19 cellular contexts compared by ENCODE assay signal in the genomic region with DNA sequence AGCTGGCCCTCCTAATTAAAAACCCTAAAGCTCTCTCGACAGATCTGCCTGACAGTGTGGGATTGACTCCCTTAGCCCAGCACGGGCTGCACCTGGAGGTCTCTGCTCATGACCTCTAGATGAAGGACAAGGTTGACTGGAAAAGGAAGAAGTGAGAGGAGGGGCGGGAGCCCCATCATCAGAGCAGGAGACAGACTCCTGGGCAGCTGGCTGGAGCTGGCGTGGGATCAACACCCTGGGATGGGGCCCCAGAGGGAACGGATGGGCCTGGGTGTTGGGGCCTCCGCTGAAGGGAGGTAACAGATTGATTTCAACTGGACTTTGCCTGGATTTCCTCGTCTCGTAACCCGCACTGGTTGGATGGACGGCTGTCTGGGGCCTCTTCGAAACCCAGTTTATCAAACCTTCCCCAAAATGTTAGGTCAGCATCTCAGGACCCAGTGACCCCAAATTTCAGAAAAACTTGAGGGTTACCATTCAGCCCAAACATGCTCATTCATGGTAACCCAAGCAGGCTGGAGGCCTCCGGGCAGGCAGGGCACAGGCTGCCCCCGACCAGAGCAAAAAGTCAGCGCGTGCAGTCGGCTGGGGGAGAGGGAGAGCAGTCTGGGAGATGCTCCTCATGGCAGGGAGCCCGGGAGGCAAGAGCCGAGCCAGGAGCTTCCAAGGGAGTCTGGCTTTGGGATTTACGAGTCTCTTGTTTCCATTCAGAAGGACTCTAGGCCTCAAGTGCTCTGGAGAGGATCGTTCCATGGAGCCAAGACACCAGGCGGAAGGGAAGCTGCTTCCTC. TPM values are rescaled to one million over a fixed set of nuclear protein-coding genes. Genes with fewer than 3 reads are reported as not detected.
DNase-seq lines count a peak whose midpoint lies in the region; ATAC-seq and TF ChIP-seq lines count a peak whose summit lies in the region.
"Had no signal": no experiment of that assay in that cellular context is flagged by ENCODE, and none has a peak within 500 bp of the region (broad histone marks: within the 10 kb centered on the region; RNA-seq: fewer than 3 reads in every experiment).

No MANE protein-coding gene starts in this region.

- intact Hi-C loops in testis (cut with DNase I; ENCODE audit: low total_unique reads): no loop called here

- H3K4me1 ChIP-seq in testis: no peaks in the 10 kb centered on the region
- H3K4me1 ChIP-seq: body of pancreas, HAP-1 had no signal

- no peak for ATAC-seq in GM18909 (IDR thresholded peaks at IDR 0.05; ENCODE audit: poor library complexity, unreplicated experiment)
- ATAC-seq: body of pancreas; naive thymus-derived CD4-positive, alpha-beta T cell; stimulated activated memory B cell treated with anti-CD40 and anti-IgM and Interleukin-4, amounts not matched to agents 10 μg/mL and 1 μg/mL and 100 μg/mL, for 72 hours had no signal

- H3K4me3 ChIP-seq in MG63 (no peak overlapping the region), testis (no peak overlapping the region)
- H3K4me3 ChIP-seq: body of pancreas, HAP-1, lung, thoracic aorta had no signal

- WGBS in testis, 2 donors: 68 to 73% methylated on average over 20 to 21 of the region's 21 CpGs

- DNase-seq in MG63 (peak; percentile 30), cerebellar cortex (ENCODE audit: low spot score) (peak; percentile 46), mucosa of gallbladder (ENCODE audit: low spot score) (peak; percentile 44), testis (peak; percentile 53), NCI-H345 (lab: John Stamatoyannopoulos, UW) (no peak), LoVo (ENCODE audit: low spot score) (no peak)
- DNase-seq: activated CD4-positive, alpha-beta T cell treated with anti-CD3 and anti-CD28 coated beads, Interleukin-2, amount 50 U/mL, for 1 hour; activated CD8-positive, alpha-beta memory T cell treated with anti-CD3 and anti-CD28 coated beads, Interleukin-2, amount 50 U/mL, for 4 hours; body of pancreas; EL; head of caudate nucleus; IMR-90; naive thymus-derived CD4-positive, alpha-beta T cell; NCI-H2227 treated with DMSO at 0.1 percent for 48 hours had no signal

- H3K36me3 ChIP-seq in MG63 (no peaks in the 10 kb centered on the region), testis (ENCODE audit: low read depth, missing control alignments) (no peaks in the 10 kb centered on the region)
- H3K36me3 ChIP-seq: HAP-1, thoracic aorta had no signal

- H3K27ac ChIP-seq in testis: no peak overlapping the region
- H3K27ac ChIP-seq: body of pancreas, thoracic aorta had no signal

- H3K27me3 ChIP-seq in MG63 (no peaks in the 10 kb centered on the region), testis (no peaks in the 10 kb centered on the region)
- H3K27me3 ChIP-seq: body of pancreas had no signal

- no peak for TF ChIP-seq POLR2A in testis (IDR thresholded peaks at IDR 0.05)

- H3K9me3 ChIP-seq in MG63: no peaks in the 10 kb centered on the region
- H3K9me3 ChIP-seq in testis: no peaks in the 10 kb centered on the region
- H3K9me3 ChIP-seq: body of pancreas, HAP-1, thoracic aorta had no signal

- no peak for TF ChIP-seq CTCF in testis (IDR thresholded peaks at IDR 0.05)

RNA-seq across cellular contexts. Expression of gene RPUSD4, which starts 45.9 kb away (rescaled TPM):
- total RNA-seq in MG63 (2014; rRNA removed; shearing (Covaris generic); ENCODE audit: low replicate concordance): 18.8 and 29.0 TPM in 2 replicates
- total RNA-seq in mucosa of gallbladder (18.7 TPM), testis (10 to 100 TPM; 25.9 to 33.8 TPM)
- polyA plus RNA-seq in testis (ENCODE audit: insufficient read depth, low read depth, low replicate concordance): 27.5 TPM

RNA-seq across cellular contexts. Expression of gene FAM118B, which starts 46.0 kb away (rescaled TPM):
- 16.9 and 19.8 TPM in 2 replicates for total RNA-seq in MG63 (2014; rRNA removed; shearing (Covaris generic); ENCODE audit: low replicate concordance)
- total RNA-seq in mucosa of gallbladder (19.3 TPM), testis (10 to 100 TPM; 27.4 to 36.3 TPM)
- polyA plus RNA-seq in testis (ENCODE audit: insufficient read depth, low read depth, low replicate concordance): 50.3 TPM

Comparison
In these comparisons a context has a peak if more than half of its experiments do, and no peak if none do; other contexts are left out.
1. DNase-seq: peak in MG63 (single experiment), cerebellar cortex (single experiment), mucosa of gallbladder (single experiment) and testis (single experiment); none in NCI-H345 (single experiment) and LoVo (single experiment).